ENCODE assay signal across 8 cellular contexts in genomic region chr7:100148559-100149328, GRCh38. TPM values are rescaled to one million over a fixed set of nuclear protein-coding genes. Genes with fewer than 3 reads are reported as not detected.
DNase-seq lines count a peak whose midpoint lies in the region; ATAC-seq and TF ChIP-seq lines count a peak whose summit lies in the region.

LAMTOR4 (plus strand) TSS chr7:100148918; CDS start chr7:100148973, 55 bp downstream.

- in situ Hi-C loops in endometrial microvascular endothelial cells (cut with HindIII; ENCODE audit: inconsistent ontology term, low pct_unique_long_range_greater_than_20kb, low sequenced_read_pairs) = no loop called here

- under 1% methylated on average over 44 of the region's 46 CpGs for WGBS in HUES64
- 1% methylated on average over 18 to 27 of the region's 46 CpGs for WGBS in mesodermal cell (ENCODE audit: insufficient coverage in 2 of 2), 2 experiments

- H3F3A ChIP-seq in OCI-LY1 (ENCODE audit: insufficient read depth, low read length) = peaks cover 5% of the 10 kb centered on the region; the same call in 1 of the 2 replicates

- H3K4me1 ChIP-seq in HUES64 (ENCODE audit: insufficient read depth, low read length) (peaks cover 4% of the 10 kb centered on the region; the same call in 1 of the 2 replicates), OCI-LY1 (ENCODE audit: insufficient read depth, low read length, severe bottlenecking) (peaks cover 46% of the 10 kb centered on the region), mesodermal cell (ENCODE audit: control insufficient read depth, insufficient read depth, low read length, poor library complexity, severe bottlenecking) (peaks cover 3% of the 10 kb centered on the region)

- no peaks in the 10 kb centered on the region for H3K9me2 ChIP-seq in OCI-LY1 (ENCODE audit: low read depth, low read length)

- H2AFZ ChIP-seq in OCI-LY1 (ENCODE audit: low read length) = peak within 1 kb of the TSS; percentile 41

- H3K9ac ChIP-seq in HUES64 (ENCODE audit: low read depth, low read length) (peak within 1 kb of the TSS; percentile 82), OCI-LY1 (ENCODE audit: low read length) (peak within 1 kb of the TSS; percentile 86)

- no peaks in the 10 kb centered on the region for H4K20me1 ChIP-seq in OCI-LY1 (ENCODE audit: insufficient read depth, low read length)

- no peaks in the 10 kb centered on the region for H3K9me3 ChIP-seq in HUES64 (ENCODE audit: insufficient read depth, low read depth, low read length)
- H3K9me3 ChIP-seq in OCI-LY1 (ENCODE audit: low read length) = no peaks in the 10 kb centered on the region
- H3K9me3 ChIP-seq in mesodermal cell (ENCODE audit: control insufficient read depth, low read length) = no peaks in the 10 kb centered on the region

- peak within 1 kb of the TSS; percentile 79 for H3K4me3 ChIP-seq in HUES64 (ENCODE audit: low read length)
- H3K4me3 ChIP-seq in OCI-LY1 (ENCODE audit: low read depth, low read length, poor library complexity, severe bottlenecking) = peak within 1 kb of the TSS; percentile 79
- H3K4me3 ChIP-seq in mesodermal cell (ENCODE audit: extremely low read depth, insufficient read depth, low read length, poor library complexity, severe bottlenecking) = peak within 1 kb of the TSS; percentile 92

- peak within 1 kb of the TSS; percentile 64 for H3K27ac ChIP-seq in HUES64 (ENCODE audit: low read depth, low read length)
- H3K27ac ChIP-seq in OCI-LY1 (ENCODE audit: low read depth, low read length, poor library complexity, severe bottlenecking) = peak within 1 kb of the TSS; percentile 70
- peak within 1 kb of the TSS; percentile 53 for H3K27ac ChIP-seq in mesodermal cell (ENCODE audit: low read depth, low read length, severe bottlenecking)

- peak; percentile 97 for DNase-seq in D341Med (ENCODE audit: low spot score)
- peak; percentile 96 for DNase-seq in activated CD8-positive, alpha-beta memory T cell treated with anti-CD3 and anti-CD28 coated beads, Interleukin-2, amount 50 U/mL, for 4 hours
- DNase-seq in stimulated activated CD8-positive, alpha-beta memory T cell treated with anti-CD3 and anti-CD28 coated beads, Interleukin-15, amount 100 ng/mL, for 4 hours (ENCODE audit: low read depth in 2 of 2) = peak; percentile 95 to 97

- ATAC-seq in GM21447 (IDR thresholded peaks at IDR 0.05; ENCODE audit: unreplicated experiment) = peak; percentile 98

- peaks cover 11% of the 10 kb centered on the region for H3K79me2 ChIP-seq in OCI-LY1 (ENCODE audit: insufficient read depth, low read length)

- H3K36me3 ChIP-seq in HUES64 (ENCODE audit: insufficient read depth, low read length) (peaks cover 22% of the 10 kb centered on the region), OCI-LY1 (ENCODE audit: insufficient read depth, low read length) (peaks cover 26% of the 10 kb centered on the region; the same call in 1 of the 2 replicates), mesodermal cell (ENCODE audit: control insufficient read depth, insufficient read depth, low read length) (peaks cover 20% of the 10 kb centered on the region)

- no peaks in the 10 kb centered on the region for H3K27me3 ChIP-seq in HUES64 (ENCODE audit: insufficient read depth, low read length)
- H3K27me3 ChIP-seq in OCI-LY1 (ENCODE audit: insufficient read depth, low read length) = no peaks in the 10 kb centered on the region

- TF ChIP-seq CTCF in OCI-LY1 (IDR thresholded peaks at IDR 0.05; ENCODE audit: low read length) = no peak

- peak within 1 kb of the TSS; percentile 86 for H3K4me2 ChIP-seq in OCI-LY1 (ENCODE audit: low read length)

RNA-seq across cellular contexts. Expression of gene LAMTOR4, which starts in this region (rescaled TPM):
- polyA plus RNA-seq in HUES64 (2013, experiment 1 of 2) = 142 TPM
- 156 TPM for polyA plus RNA-seq in HUES64 (2013, experiment 2 of 2)
- 170 TPM for total RNA-seq in endometrial microvascular endothelial cells (ENCODE audit: inconsistent ontology term)
- polyA plus RNA-seq in mesodermal cell (2013, experiment 1 of 2) = 141 TPM
- 121 TPM for polyA plus RNA-seq in mesodermal cell (2013, experiment 2 of 2)

Comparison
In these comparisons a context has a peak if more than half of its experiments do, and no peak if none do; other contexts are left out.
1. Peak in every context shown above with its lines: DNase-seq, ATAC-seq, H3K4me3 ChIP-seq and H3K27ac ChIP-seq.